ENCODE assay signal across 18 cellular contexts in genomic region chr11:47592970-47593369, GRCh38. TPM values are rescaled to one million over a fixed set of nuclear protein-coding genes. Genes with fewer than 3 reads are reported as not detected.
A peak's percentile ranks its signal among the peaks of the same experiment; 100 is the strongest.
DNase-seq lines count a peak whose midpoint lies in the region; ATAC-seq and TF ChIP-seq lines count a peak whose summit lies in the region.
"Had no signal": no experiment of that assay in that cellular context is flagged by ENCODE, and none has a peak within 500 bp of the region (broad histone marks: within the 10 kb centered on the region; RNA-seq: fewer than 3 reads in every experiment).

No MANE protein-coding gene starts in this region.

- H3K27me3 Mint-ChIP-seq in endothelial cell (ENCODE audit: unreplicated experiment), result peaks cover 22% of the 10 kb centered on the region
- peaks cover 13% of the 10 kb centered on the region for H3K27me3 Mint-ChIP-seq in neural progenitor cell (ENCODE audit: insufficient read depth, low read depth)
- H3K27me3 Mint-ChIP-seq in activated T-helper 2 cell treated with anti-CD3 and anti-CD28 coated beads, Interferon-gamma antibody, Interleukin-2, Interleukin-4, amounts not matched to agents 10 μg/mL and 5 μg/mL and 100 μg/mL, durations not matched to agents 14 hours and 24 hours and 36 hours (ENCODE audit: low read depth), result peaks cover 28% of the 10 kb centered on the region

- H3K27ac Mint-ChIP-seq in endothelial cell (ENCODE audit: unreplicated experiment) (peak overlapping the region; percentile 95), neural progenitor cell (no peak overlapping the region)
- H3K27ac Mint-ChIP-seq in activated T-helper 2 cell treated with anti-CD3 and anti-CD28 coated beads, Interferon-gamma antibody, Interleukin-2, Interleukin-4, amounts not matched to agents 10 μg/mL and 5 μg/mL and 100 μg/mL, durations not matched to agents 14 hours and 24 hours and 36 hours, result no peak overlapping the region
- H3K27ac Mint-ChIP-seq: CD8-positive, alpha-beta T cell had no signal

- no peak overlapping the region for H3K27ac ChIP-seq in neural progenitor cell
- H3K27ac ChIP-seq: RWPE1, SJSA1 had no signal

- peaks cover 15% of the 10 kb centered on the region; the same call in 1 of the 2 replicates for H3F3A ChIP-seq in Loucy (ENCODE audit: low read depth)
- H3F3A ChIP-seq in neural progenitor cell (ENCODE audit: low read depth), result peaks cover 20% of the 10 kb centered on the region

- H3K36me3 ChIP-seq in ES-I3 (ENCODE audit: insufficient read depth, low read length), result no peaks in the 10 kb centered on the region
- no peaks in the 10 kb centered on the region; the same call in 1 of the 2 replicates for H3K36me3 ChIP-seq in Loucy (ENCODE audit: insufficient read depth, low read length)
- no peaks in the 10 kb centered on the region for H3K36me3 ChIP-seq in neural progenitor cell
- H3K36me3 ChIP-seq: SJSA1 had no signal

- H3K4me1 Mint-ChIP-seq in endothelial cell (ENCODE audit: unreplicated experiment) (peaks cover 31% of the 10 kb centered on the region), neural progenitor cell (peaks cover 29% of the 10 kb centered on the region)
- H3K4me1 Mint-ChIP-seq in activated T-helper 2 cell treated with anti-CD3 and anti-CD28 coated beads, Interferon-gamma antibody, Interleukin-2, Interleukin-4, amounts not matched to agents 10 μg/mL and 5 μg/mL and 100 μg/mL, durations not matched to agents 14 hours and 24 hours and 36 hours (ENCODE audit: low read depth), result peaks cover 3% of the 10 kb centered on the region

- no peak for TF ChIP-seq CTCF in Loucy (conservative IDR thresholded peaks at IDR 0.05; ENCODE audit: low read length)
- TF ChIP-seq CTCF in endothelial cell (IDR thresholded peaks at IDR 0.05; ENCODE audit: unreplicated experiment), result no peak
- no peak for TF ChIP-seq CTCF in neural progenitor cell (IDR thresholded peaks at IDR 0.05)
- no peak for TF ChIP-seq CTCF in lower leg skin (IDR thresholded peaks at IDR 0.05)

- no peaks in the 10 kb centered on the region for H3K9me3 ChIP-seq in ES-I3 (ENCODE audit: control insufficient read depth, insufficient read depth, low read length)
- no peaks in the 10 kb centered on the region for H3K9me3 ChIP-seq in Loucy (ENCODE audit: insufficient read depth, low read depth, low read length)
- no peaks in the 10 kb centered on the region for H3K9me3 ChIP-seq in neural progenitor cell (ENCODE audit: low read depth)
- H3K9me3 ChIP-seq: SJSA1 had no signal

- H3K4me3 ChIP-seq in Loucy (ENCODE audit: low read length, poor library complexity, severe bottlenecking) (peak overlapping the region; percentile 83), neural progenitor cell (peak overlapping the region; percentile 93), lower leg skin (ENCODE audit: low read depth, poor library complexity, severe bottlenecking) (no peak overlapping the region)
- H3K4me3 ChIP-seq: SJSA1 had no signal

- peak overlapping the region; percentile 88 for H3K4me3 Mint-ChIP-seq in endothelial cell (ENCODE audit: unreplicated experiment)
- peak overlapping the region; percentile 89 for H3K4me3 Mint-ChIP-seq in neural progenitor cell
- no peak overlapping the region for H3K4me3 Mint-ChIP-seq in activated T-helper 2 cell treated with anti-CD3 and anti-CD28 coated beads, Interferon-gamma antibody, Interleukin-2, Interleukin-4, amounts not matched to agents 10 μg/mL and 5 μg/mL and 100 μg/mL, durations not matched to agents 14 hours and 24 hours and 36 hours (ENCODE audit: low read depth)

- H4K20me1 ChIP-seq in Loucy (ENCODE audit: insufficient read depth, low read length, poor library complexity, severe bottlenecking) (no peaks in the 10 kb centered on the region), neural progenitor cell (ENCODE audit: low read depth) (no peaks in the 10 kb centered on the region)

- peaks cover 11% of the 10 kb centered on the region; the same call in 1 of the 2 replicates for H3K4me1 ChIP-seq in ES-I3 (ENCODE audit: insufficient read depth, low read length)
- peaks cover 73% of the 10 kb centered on the region for H3K4me1 ChIP-seq in Loucy (ENCODE audit: insufficient read depth, low read length, poor library complexity, severe bottlenecking)
- H3K4me1 ChIP-seq in neural progenitor cell, result peaks cover 9% of the 10 kb centered on the region

- intact Hi-C loops in lower leg skin (cut with DNase I; ENCODE audit: low total_unique reads), result no loop called here
- intact Hi-C loops in activated T-helper 2 cell treated with anti-CD3 and anti-CD28 coated beads, Interferon-gamma antibody, Interleukin-2, Interleukin-4, amounts not matched to agents 10 μg/mL and 5 μg/mL and 100 μg/mL, durations not matched to agents 14 hours and 24 hours and 36 hours (cut with micrococcal nuclease), result no loop called here

- H3K4me2 ChIP-seq in Loucy (ENCODE audit: low read depth, low read length, poor library complexity, severe bottlenecking) (peak overlapping the region; percentile 82), neural progenitor cell (peak overlapping the region; percentile 99)

- no peak for TF ChIP-seq POLR2A in lower leg skin (IDR thresholded peaks at IDR 0.05)

- H3K27me3 ChIP-seq in Loucy (ENCODE audit: insufficient read depth, low read length, poor library complexity, severe bottlenecking), result no peaks in the 10 kb centered on the region
- peaks cover 39% of the 10 kb centered on the region for H3K27me3 ChIP-seq in neural progenitor cell

- H2AFZ ChIP-seq in Loucy (ENCODE audit: low read length) (no peak overlapping the region), neural progenitor cell (replicated peaks) (no peak overlapping the region)

- no peaks in the 10 kb centered on the region for H3K9me2 ChIP-seq in Loucy (replicated peaks; ENCODE audit: low read depth, low read length)

- H3K36me3 Mint-ChIP-seq in endothelial cell (ENCODE audit: low read depth, unreplicated experiment) (peaks cover 13% of the 10 kb centered on the region), neural progenitor cell (peaks cover 6% of the 10 kb centered on the region)
- H3K36me3 Mint-ChIP-seq in activated T-helper 2 cell treated with anti-CD3 and anti-CD28 coated beads, Interferon-gamma antibody, Interleukin-2, Interleukin-4, amounts not matched to agents 10 μg/mL and 5 μg/mL and 100 μg/mL, durations not matched to agents 14 hours and 24 hours and 36 hours (ENCODE audit: low read depth), result no peaks in the 10 kb centered on the region
- H3K36me3 Mint-ChIP-seq: CD8-positive, alpha-beta T cell had no signal

- peaks cover 50% of the 10 kb centered on the region for H3K79me2 ChIP-seq in Loucy (ENCODE audit: insufficient read depth, low read length)
- no peaks in the 10 kb centered on the region for H3K79me2 ChIP-seq in neural progenitor cell (ENCODE audit: low read depth)

- WGBS in lower leg skin, 2 donors, result 81 to 88% methylated on average over 2 of the region's 2 CpGs

- H3K9ac ChIP-seq in ES-I3 (ENCODE audit: low read depth, low read length), result 0 out of 2 replicates have a peak overlapping the region, but pooled peaks have one; percentile 76
- peak overlapping the region; percentile 88 for H3K9ac ChIP-seq in Loucy (ENCODE audit: low read depth, low read length, poor library complexity, severe bottlenecking)
- no peak overlapping the region for H3K9ac ChIP-seq in neural progenitor cell

- no peak for ATAC-seq in HG02610 (IDR thresholded peaks at IDR 0.05; ENCODE audit: unreplicated experiment)
- ATAC-seq in HG02884 (IDR thresholded peaks at IDR 0.05; ENCODE audit: unreplicated experiment), result no peak
- ATAC-seq: CD8-positive, alpha-beta T cell had no signal

- H3K9me3 Mint-ChIP-seq in endothelial cell (ENCODE audit: unreplicated experiment), result no peaks in the 10 kb centered on the region
- no peaks in the 10 kb centered on the region for H3K9me3 Mint-ChIP-seq in neural progenitor cell
- H3K9me3 Mint-ChIP-seq in activated T-helper 2 cell treated with anti-CD3 and anti-CD28 coated beads, Interferon-gamma antibody, Interleukin-2, Interleukin-4, amounts not matched to agents 10 μg/mL and 5 μg/mL and 100 μg/mL, durations not matched to agents 14 hours and 24 hours and 36 hours, result no peaks in the 10 kb centered on the region
- H3K9me3 Mint-ChIP-seq: CD8-positive, alpha-beta T cell had no signal

- DNase-seq in endothelial cell (ENCODE audit: low spot score), result no peak
- DNase-seq in neural progenitor cell (ENCODE audit: low spot score), result no peak
- DNase-seq in lower leg skin (ENCODE audit: low spot score in 2 of 2), result no peak
- no peak for DNase-seq in activated T-helper 2 cell treated with anti-CD3 and anti-CD28 coated beads, Interferon-gamma antibody, Interleukin-2, Interleukin-4, amounts not matched to agents 10 μg/mL and 5 μg/mL and 100 μg/mL, durations not matched to agents 14 hours and 24 hours and 36 hours (ENCODE audit: low spot score)
- DNase-seq: AML-193; CD8-positive, alpha-beta T cell; NCI-H1048; NCI-H69; NK-92 treated with Interleukin-12 subunit alpha and Interleukin-12 subunit beta, amount 100 ng/mL, for 24 hours had no signal

RNA-seq across cellular contexts. Expression of gene C1QTNF4, which starts 1.2 kb away (rescaled TPM):
- total RNA-seq in endothelial cell (ENCODE audit: unreplicated experiment), result 50.4 TPM
- 0.39 and 9.7 TPM in 2 replicates for total RNA-seq in neural progenitor cell (ENCODE audit: low replicate concordance)
- total RNA-seq in lower leg skin, result 1 to 10 TPM in 2 of 4 donors, under 1 TPM in 2; 0.30 to 3.5 (median 1.3) TPM
- 0.21 and 0.30 TPM in 2 replicates for total RNA-seq in activated T-helper 2 cell treated with anti-CD3 and anti-CD28 coated beads, Interferon-gamma antibody, Interleukin-2, Interleukin-4, amounts not matched to agents 10 μg/mL and 5 μg/mL and 100 μg/mL, durations not matched to agents 14 hours and 24 hours and 36 hours
- total RNA-seq: Daoy had no signal

RNA-seq across cellular contexts. Expression of gene FAM180B, which starts 6.5 kb away (rescaled TPM):
- total RNA-seq in endothelial cell (ENCODE audit: unreplicated experiment), result 0.31 TPM
- not detected in 2 replicates for total RNA-seq in neural progenitor cell (ENCODE audit: low replicate concordance)
- total RNA-seq in lower leg skin, result 1 to 10 TPM in 2 of 4 donors, under 1 TPM in 1, not detected in 1; 0.46 to 6.3 (median 1.4) TPM
- total RNA-seq in activated T-helper 2 cell treated with anti-CD3 and anti-CD28 coated beads, Interferon-gamma antibody, Interleukin-2, Interleukin-4, amounts not matched to agents 10 μg/mL and 5 μg/mL and 100 μg/mL, durations not matched to agents 14 hours and 24 hours and 36 hours, result 0.25 and 0.39 TPM in 2 replicates
- total RNA-seq: Daoy, H7, M059J, SJSA1 had no signal

RNA-seq across cellular contexts. Expression of gene NDUFS3, which starts 14.1 kb away (rescaled TPM):
- total RNA-seq in endothelial cell (ENCODE audit: unreplicated experiment) (199 TPM), neural progenitor cell (ENCODE audit: low replicate concordance) (78.9 and 91.2 TPM in 2 replicates), lower leg skin (100 to 1,000 TPM in 1 of 4 donors, 10 to 100 TPM in 3; 46.9 to 104 (median 67.7) TPM)
- 132 and 142 TPM in 2 replicates for total RNA-seq in activated T-helper 2 cell treated with anti-CD3 and anti-CD28 coated beads, Interferon-gamma antibody, Interleukin-2, Interleukin-4, amounts not matched to agents 10 μg/mL and 5 μg/mL and 100 μg/mL, durations not matched to agents 14 hours and 24 hours and 36 hours

RNA-seq across cellular contexts. Expression of gene KBTBD4, which starts 14.2 kb away (rescaled TPM):
- 12.1 TPM for total RNA-seq in endothelial cell (ENCODE audit: unreplicated experiment)
- 19.5 and 23.9 TPM in 2 replicates for total RNA-seq in neural progenitor cell (ENCODE audit: low replicate concordance)
- 10 to 100 TPM; 19.4 to 28.6 (median 24.9) TPM for total RNA-seq in lower leg skin
- total RNA-seq in activated T-helper 2 cell treated with anti-CD3 and anti-CD28 coated beads, Interferon-gamma antibody, Interleukin-2, Interleukin-4, amounts not matched to agents 10 μg/mL and 5 μg/mL and 100 μg/mL, durations not matched to agents 14 hours and 24 hours and 36 hours, result 14.2 and 15.3 TPM in 2 replicates

RNA-seq across cellular contexts. Expression of gene PTPMT1, which starts 27.6 kb away (rescaled TPM):
- total RNA-seq in endothelial cell (ENCODE audit: unreplicated experiment) (34.9 TPM), neural progenitor cell (ENCODE audit: low replicate concordance) (60.4 and 73.6 TPM in 2 replicates), lower leg skin (100 to 1,000 TPM in 1 of 4 donors, 10 to 100 TPM in 3; 84.1 to 111 (median 90.1) TPM)
- 50.7 and 53.9 TPM in 2 replicates for total RNA-seq in activated T-helper 2 cell treated with anti-CD3 and anti-CD28 coated beads, Interferon-gamma antibody, Interleukin-2, Interleukin-4, amounts not matched to agents 10 μg/mL and 5 μg/mL and 100 μg/mL, durations not matched to agents 14 hours and 24 hours and 36 hours
